In the genomic region with DNA sequence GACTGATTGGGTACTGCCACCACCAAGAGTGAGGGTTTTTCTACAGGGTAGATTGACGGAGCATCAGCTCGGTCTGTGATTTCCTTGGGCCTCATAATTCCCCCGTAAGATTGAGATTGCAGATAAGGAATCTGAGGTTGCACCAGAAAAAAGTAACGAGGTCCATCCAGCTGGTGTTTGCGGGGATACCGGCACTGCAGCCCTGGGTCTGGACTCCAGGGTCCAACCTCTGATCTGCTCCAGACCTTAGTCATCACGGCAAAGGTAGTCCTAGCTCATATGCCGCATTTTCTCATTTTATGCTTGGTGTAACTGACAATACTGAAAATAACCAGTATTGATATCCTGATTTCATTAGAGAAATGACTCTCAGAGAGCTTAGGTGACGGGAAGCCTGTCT, we compare ENCODE assay signal across 19 cellular contexts. TPM values are rescaled to one million over a fixed set of nuclear protein-coding genes. Genes with fewer than 3 reads are reported as not detected.
A peak's percentile ranks its signal among the peaks of the same experiment; 100 is the strongest.
DNase-seq lines count a peak whose midpoint lies in the region; ATAC-seq and TF ChIP-seq lines count a peak whose summit lies in the region.
"Had no signal": no experiment of that assay in that cellular context is flagged by ENCODE, and none has a peak within 500 bp of the region (broad histone marks: within the 10 kb centered on the region; RNA-seq: fewer than 3 reads in every experiment).

No MANE protein-coding gene starts in this region.

- no peaks in the 10 kb centered on the region for H3K9me3 Mint-ChIP-seq in activated T-cell treated with anti-CD3 and anti-CD28 coated beads, Interleukin-2, amount 50 U/mL, for 24 hours
- H3K9me3 Mint-ChIP-seq in activated naive CD4-positive, alpha-beta T cell treated with anti-CD3 and anti-CD28 coated beads, Interleukin-2, amount 50 U/mL, for 72 hours, result peaks cover 0 to 3% of the 10 kb centered on the region in 2 donors
- H3K9me3 Mint-ChIP-seq in neural progenitor cell, result peaks cover 12% of the 10 kb centered on the region

- H3K9ac ChIP-seq in neural progenitor cell, result no peak overlapping the region
- H3K9ac ChIP-seq: parathyroid adenoma had no signal

- no peak for TF ChIP-seq CTCF in neural progenitor cell (IDR thresholded peaks at IDR 0.05)

- peak overlapping the region; percentile 89 for H3K27ac Mint-ChIP-seq in activated T-cell treated with anti-CD3 and anti-CD28 coated beads, Interleukin-2, amount 50 U/mL, for 24 hours
- peak overlapping the region; percentile 70 to 91 for H3K27ac Mint-ChIP-seq in activated naive CD4-positive, alpha-beta T cell treated with anti-CD3 and anti-CD28 coated beads, Interleukin-2, amount 50 U/mL, for 72 hours
- H3K27ac Mint-ChIP-seq in neural progenitor cell, result peak overlapping the region; percentile 15

- no peak overlapping the region for H3K4me2 ChIP-seq in neural progenitor cell

- H3K79me2 ChIP-seq in neural progenitor cell (ENCODE audit: low read depth), result no peaks in the 10 kb centered on the region
- H3K79me2 ChIP-seq: parathyroid adenoma had no signal

- H3K4me3 Mint-ChIP-seq in activated T-cell treated with anti-CD3 and anti-CD28 coated beads, Interleukin-2, amount 50 U/mL, for 24 hours, result peak overlapping the region; percentile 25
- no peak overlapping the region for H3K4me3 Mint-ChIP-seq in neural progenitor cell

- H3K4me1 ChIP-seq in neural progenitor cell, result peaks cover 10% of the 10 kb centered on the region
- H3K4me1 ChIP-seq: parathyroid adenoma, uterus had no signal

- no peaks in the 10 kb centered on the region for H3K9me3 ChIP-seq in neural progenitor cell (ENCODE audit: low read depth)
- H3K9me3 ChIP-seq: Peyer's patch, uterus had no signal

- no peaks in the 10 kb centered on the region for H3K27me3 Mint-ChIP-seq in activated T-cell treated with anti-CD3 and anti-CD28 coated beads, Interleukin-2, amount 50 U/mL, for 24 hours
- peaks cover 12% of the 10 kb centered on the region for H3K27me3 Mint-ChIP-seq in neural progenitor cell (ENCODE audit: insufficient read depth, low read depth)

- no peaks in the 10 kb centered on the region for H4K20me1 ChIP-seq in neural progenitor cell (ENCODE audit: low read depth)

- no peak overlapping the region for H3K4me3 ChIP-seq in neural progenitor cell
- H3K4me3 ChIP-seq: Peyer's patch, skin epidermis, uterus had no signal

- H3K27ac ChIP-seq in neural progenitor cell, result no peak overlapping the region
- H3K27ac ChIP-seq: parathyroid adenoma, skin epidermis, uterus had no signal

- H2AFZ ChIP-seq in neural progenitor cell (replicated peaks), result no peak overlapping the region
- H2AFZ ChIP-seq: parathyroid adenoma had no signal

- H3K36me3 Mint-ChIP-seq in activated T-cell treated with anti-CD3 and anti-CD28 coated beads, Interleukin-2, amount 50 U/mL, for 24 hours (ENCODE audit: low read depth), result peaks cover 67% of the 10 kb centered on the region
- H3K36me3 Mint-ChIP-seq in activated naive CD4-positive, alpha-beta T cell treated with anti-CD3 and anti-CD28 coated beads, Interleukin-2, amount 50 U/mL, for 72 hours, result peaks cover 19 to 49% of the 10 kb centered on the region in 2 donors
- H3K36me3 Mint-ChIP-seq in neural progenitor cell, result peaks cover 3% of the 10 kb centered on the region

- H3F3A ChIP-seq in neural progenitor cell (ENCODE audit: low read depth), result no peaks in the 10 kb centered on the region

- H3K4me1 Mint-ChIP-seq in activated T-cell treated with anti-CD3 and anti-CD28 coated beads, Interleukin-2, amount 50 U/mL, for 24 hours (ENCODE audit: low read depth), result peaks cover 70% of the 10 kb centered on the region
- H3K4me1 Mint-ChIP-seq in neural progenitor cell, result peaks cover 11% of the 10 kb centered on the region

- ATAC-seq in GM19351 (IDR thresholded peaks at IDR 0.05; ENCODE audit: unreplicated experiment), result peak; percentile 31
- ATAC-seq in activated naive CD4-positive, alpha-beta T cell treated with anti-CD3 and anti-CD28 coated beads, Interleukin-2, amount 50 U/mL, for 72 hours, result no peak
- ATAC-seq in HG02798 (IDR thresholded peaks at IDR 0.05; ENCODE audit: poor library complexity, unreplicated experiment), result no peak

- H3K36me3 ChIP-seq in neural progenitor cell, result no peaks in the 10 kb centered on the region
- H3K36me3 ChIP-seq: Peyer's patch, uterus had no signal

- H3K27me3 ChIP-seq in neural progenitor cell, result peaks cover 4% of the 10 kb centered on the region
- H3K27me3 ChIP-seq: uterus had no signal

- DNase-seq in activated T-cell treated with anti-CD3 and anti-CD28 coated beads, Interleukin-2, amount 50 U/mL, for 24 hours, result peak; percentile 27
- DNase-seq in activated T-cell treated with anti-CD3 and anti-CD28 coated beads for 4 hours (no peak), neural progenitor cell (ENCODE audit: low spot score) (no peak), NCI-H774 (lab: John Stamatoyannopoulos, UW) (no peak), H4 (ENCODE audit: low spot score) (no peak)
- DNase-seq in activated naive CD4-positive, alpha-beta T cell treated with anti-CD3 and anti-CD28 coated beads, Interleukin-2, amount 50 U/mL, for 72 hours (ENCODE audit: low spot score in 2 of 2), result no peak
- DNase-seq: ACHN; activated gamma-delta T cell treated with Interleukin-2 at 50 U/mL for 16 hours; effector CD8-positive, alpha-beta T cell; NCI-H1048; NCI-H2107; stimulated activated naive CD4-positive, alpha-beta T cell; uterus had no signal

RNA-seq across cellular contexts. Expression of a gene that starts 3.9 kb away (rescaled TPM):
- total RNA-seq in activated naive CD4-positive, alpha-beta T cell treated with anti-CD3 and anti-CD28 coated beads, Interleukin-2, amount 50 U/mL, for 72 hours, result 100 to 1,000 TPM in 1 of 2 donors, 10 to 100 TPM in 1; 83.3 to 131 TPM
- total RNA-seq in neural progenitor cell (ENCODE audit: low replicate concordance), result 0.75 and 0.87 TPM in 2 replicates
- total RNA-seq in H4 (2014; rRNA removed; shearing (Covaris generic)), result 0.04 TPM in 1 of 2 replicates, not detected in the other
- total RNA-seq: G401 had no signal

Comparison
In these comparisons a context has a peak if more than half of its experiments do, and no peak if none do; other contexts are left out.
1. H3K27ac Mint-ChIP-seq: peak in every context shown above with its lines; median percentile 89 in activated T-cell treated with anti-CD3 and anti-CD28 coated beads, Interleukin-2, amount 50 U/mL, for 24 hours; 80 in activated naive CD4-positive, alpha-beta T cell treated with anti-CD3 and anti-CD28 coated beads, Interleukin-2, amount 50 U/mL, for 72 hours; 15 in neural progenitor cell.
2. RNA of a gene that starts 3.9 kb away (total RNA-seq): 83.3 to 131 TPM in activated naive CD4-positive, alpha-beta T cell treated with anti-CD3 and anti-CD28 coated beads, Interleukin-2, amount 50 U/mL, for 72 hours; 0.75 to 0.87 TPM in neural progenitor cell and 0.04 TPM in H4; every median in the first group is over 10 times any median in the second.